ENCODE assay signal across 22 cellular contexts in the genomic region with DNA sequence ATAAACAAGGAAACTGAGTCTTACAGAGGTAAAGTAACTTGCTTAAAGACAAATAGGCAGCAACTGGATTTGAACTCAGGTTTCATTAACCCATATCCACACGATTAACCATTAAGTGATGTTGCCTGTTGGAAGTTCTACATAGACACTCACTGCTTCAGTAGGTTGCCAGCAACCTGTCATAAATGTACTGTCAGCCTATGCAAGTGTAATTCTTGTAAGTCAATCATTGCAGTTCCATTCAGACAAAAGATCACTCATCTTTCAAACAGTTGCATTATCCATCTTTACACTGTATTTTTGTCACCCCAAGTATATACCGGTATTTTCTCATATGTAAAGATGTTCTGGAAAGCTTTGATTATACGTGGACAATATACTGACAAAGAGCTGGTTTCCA.
"Had no signal": no experiment of that assay in that cellular context is flagged by ENCODE, and none has a peak within 500 bp of the region (broad histone marks: within the 10 kb centered on the region; RNA-seq: fewer than 3 reads in every experiment).

No MANE protein-coding gene starts in this region.

- H3K4me3 ChIP-seq: pancreas, prostate gland, right lobe of liver, sigmoid colon, stomach, thoracic aorta, thyroid gland, transverse colon, upper lobe of right lung, uterus had no signal

- H3K27me3 ChIP-seq: neutrophil, pancreas, right lobe of liver, sigmoid colon, stomach, thyroid gland, transverse colon, upper lobe of right lung, uterus had no signal

- DNase-seq: naive thymus-derived CD4-positive, alpha-beta T cell; natural killer cell; nucleus accumbens; pancreas; right cardiac atrium; right lobe of liver; sigmoid colon; small intestine; stimulated activated CD4-positive, alpha-beta T cell treated with anti-CD3 and anti-CD28 coated beads, Interleukin-15, amount 100 ng/mL, for 24 hours; stimulated activated CD4-positive, alpha-beta T cell treated with anti-CD3 and anti-CD28 coated beads, Interleukin-2, amount 100 ng/mL, for 24 hours; stimulated activated CD4-positive, alpha-beta T cell treated with anti-CD3 and anti-CD28 coated beads, Interleukin-2, amount 100 ng/mL, for 48 hours; stimulated activated CD4-positive, alpha-beta T cell treated with anti-CD3 and anti-CD28 coated beads, Interleukin-4, amount 100 ng/mL, for 24 hours; stimulated activated naive B cell treated with anti-CD40 and anti-IgM and Interleukin-4, amounts not matched to agents 10 μg/mL and 1 μg/mL and 100 μg/mL, for 72 hours; stimulated activated naive CD4-positive, alpha-beta T cell treated with Interleukin-2 at 50 U/mL for 16 hours; stomach; thyroid gland; transverse colon; upper lobe of right lung; uterus had no signal

- H3K9me3 ChIP-seq: neutrophil, pancreas, prostate gland, right lobe of liver, sigmoid colon, stomach, thoracic aorta, thyroid gland, upper lobe of right lung, uterus had no signal

- H3K27ac ChIP-seq: neutrophil, pancreas, prostate gland, right lobe of liver, sigmoid colon, stomach, thoracic aorta, thyroid gland, transverse colon, upper lobe of right lung, uterus had no signal

- H3K36me3 ChIP-seq: neutrophil, pancreas, prostate gland, right lobe of liver, sigmoid colon, stomach, thoracic aorta, thyroid gland, transverse colon, upper lobe of right lung, uterus had no signal
